Comparison of ENCODE assay signal across 20 cellular contexts in genomic region chr17:77212833-77213777, GRCh38.
DNase-seq lines count a peak whose midpoint lies in the region; ATAC-seq and TF ChIP-seq lines count a peak whose summit lies in the region.
"Had no signal": no experiment of that assay in that cellular context is flagged by ENCODE, and none has a peak within 500 bp of the region (broad histone marks: within the 10 kb centered on the region; RNA-seq: fewer than 3 reads in every experiment).

No MANE protein-coding gene starts in this region.

- intact Hi-C loops in tibial artery (cut with DNase I; ENCODE audit: low total_unique reads): no loop called here

- H3K27ac ChIP-seq in BLaER1 treated with 17β-estradiol and CSF1 and Interleukin-3, amounts not matched to agents 10 nM and 100 nM: peak overlapping the region; percentile 38 to 80 (median 73); a peak in 21 of 22 replicates
- H3K27ac ChIP-seq in tibial artery: no peak overlapping the region
- H3K27ac ChIP-seq: epithelial cell of prostate, neutrophil had no signal

- peaks cover 43 to 57% of the 10 kb centered on the region in 2 donors for H3K36me3 Mint-ChIP-seq in naive B cell

- H3K4me3 ChIP-seq in BLaER1 treated with 17β-estradiol and CSF1 and Interleukin-3, amounts not matched to agents 10 nM and 100 nM: peak overlapping the region in 1 of 10 experiments; percentile 10; a peak in 3 of 20 replicates
- H3K4me3 ChIP-seq in tibial artery: no peak overlapping the region
- H3K4me3 ChIP-seq: HAP-1 had no signal

- peak overlapping the region; percentile 80 to 94 (median 88) for H3K4me2 ChIP-seq in BLaER1 treated with 17β-estradiol and CSF1 and Interleukin-3, amounts not matched to agents 10 nM and 100 nM

- H3K9ac ChIP-seq in BLaER1 treated with 17β-estradiol and CSF1 and Interleukin-3, amounts not matched to agents 10 nM and 100 nM: peak overlapping the region; percentile 10 to 71 (median 61); a peak in 19 of 22 replicates

- H4K20me1 ChIP-seq in BLaER1 treated with 17β-estradiol and CSF1 and Interleukin-3, amounts not matched to agents 10 nM and 100 nM: peaks cover 8 to 95% (median 39%) of the 10 kb centered on the region in 11 experiments; a peak in 19 of 22 replicates

- POLR2A ChIA-PET in HEK293T (lab: Yijun Ruan, JAX): interaction anchor here (1.0 kb wide), 1 partner anchor 124 kb away, joined by 3 read pairs; no protein-coding TSS in a partner anchor

- CTCF ChIA-PET in HEK293T (lab: Yijun Ruan, JAX): interaction anchor here (0.6 kb wide), 1 partner anchor 124 kb away, joined by 3 read pairs; no protein-coding TSS in a partner anchor

- peaks cover 45 to 59% (median 49%) of the 10 kb centered on the region in 3 donors for H3K4me1 Mint-ChIP-seq in naive B cell

- peak; percentile 20 for ATAC-seq in HG03025 (IDR thresholded peaks at IDR 0.05; ENCODE audit: low FRiP score, unreplicated experiment)
- ATAC-seq in naive B cell (ENCODE audit: low read depth in 2 of 2): no peak

- peak overlapping the region in 4 of 6 donors; percentile 12 to 84 (median 56) for H3K27ac Mint-ChIP-seq in naive B cell
- H3K27ac Mint-ChIP-seq: activated CD4-positive, alpha-beta memory T cell treated with anti-CD3 and anti-CD28 coated beads for 36 hours; type B pancreatic cell had no signal

- no peak for TF ChIP-seq CTCF in tibial artery (IDR thresholded peaks at IDR 0.05)

- peak overlapping the region in 7 of 8 donors; percentile 74 to 89 (median 79) for H3K4me3 Mint-ChIP-seq in naive B cell
- H3K4me3 Mint-ChIP-seq: activated CD4-positive, alpha-beta memory T cell treated with anti-CD3 and anti-CD28 coated beads for 36 hours; type B pancreatic cell had no signal

- H3K9me3 ChIP-seq in BLaER1 treated with 17β-estradiol and CSF1 and Interleukin-3, amounts not matched to agents 10 nM and 100 nM (replicated peaks in 1 of 11): no peaks in the 10 kb centered on the region
- no peaks in the 10 kb centered on the region for H3K9me3 ChIP-seq in tibial artery
- H3K9me3 ChIP-seq: HAP-1 had no signal

- DNase-seq in cerebellar cortex (ENCODE audit: low spot score) (peak; percentile 52), naive B cell (no peak), NCI-H526 (lab: John Stamatoyannopoulos, UW) (no peak), HEK293T (ENCODE audit: extremely low spot score) (no peak), HK-2 (ENCODE audit: unreplicated experiment) (no peak), tibial artery (no peak)
- DNase-seq: ACHN; activated CD4-positive, alpha-beta memory T cell treated with anti-CD3 and anti-CD28 coated beads for 36 hours; activated naive CD4-positive, alpha-beta T cell treated with Interleukin-2 at 50 U/mL for 16 hours; DMS 273 treated with DMSO at 0.1 percent for 48 hours; IMR-90; NCI-H1417; NCI-H510A; T-helper 2 cell had no signal

- H3K27me3 ChIP-seq in BLaER1 treated with 17β-estradiol and CSF1 and Interleukin-3, amounts not matched to agents 10 nM and 100 nM: 0 out of 22 replicates have a peak, but pooled peaks cover 0 to 3% (median 0%) of the 10 kb centered on the region in 11 experiments
- H3K27me3 ChIP-seq in tibial artery: no peaks in the 10 kb centered on the region
- H3K27me3 ChIP-seq: neutrophil had no signal

- peaks cover 66 to 97% (median 83%) of the 10 kb centered on the region in 11 experiments for H3K36me3 ChIP-seq in BLaER1 treated with 17β-estradiol and CSF1 and Interleukin-3, amounts not matched to agents 10 nM and 100 nM
- peaks cover 81 to 93% (median 92%) of the 10 kb centered on the region in 3 donors for H3K36me3 ChIP-seq in tibial artery

- peaks cover 0 to 9% (median 0%) of the 10 kb centered on the region in 3 donors for H3K27me3 Mint-ChIP-seq in naive B cell
- H3K27me3 Mint-ChIP-seq: activated CD4-positive, alpha-beta memory T cell treated with anti-CD3 and anti-CD28 coated beads for 36 hours; type B pancreatic cell had no signal

- H3K9me3 Mint-ChIP-seq in naive B cell: peaks cover 0 to 1% (median 0%) of the 10 kb centered on the region in 7 donors
- H3K9me3 Mint-ChIP-seq: activated CD4-positive, alpha-beta memory T cell treated with anti-CD3 and anti-CD28 coated beads for 36 hours; type B pancreatic cell had no signal

- peaks cover 44 to 65% (median 51%) of the 10 kb centered on the region in 10 experiments for H3K4me1 ChIP-seq in BLaER1 treated with 17β-estradiol and CSF1 and Interleukin-3, amounts not matched to agents 10 nM and 100 nM
- no peaks in the 10 kb centered on the region for H3K4me1 ChIP-seq in tibial artery
- H3K4me1 ChIP-seq: HAP-1 had no signal

TF ChIP-seq in HEK293T, 16 proteins besides CTCF, POLR2A, EP300 and RAD21:
- TF ChIP-seq TARDBP (IDR thresholded peaks at IDR 0.05): no peak
- no peak for TF ChIP-seq FOXA1 (IDR thresholded peaks at IDR 0.05)
- no peak for TF ChIP-seq ELF4 (IDR thresholded peaks at IDR 0.05)
- TF ChIP-seq ARNT (IDR thresholded peaks at IDR 0.05): no peak
- TF ChIP-seq PKNOX1 (IDR thresholded peaks at IDR 0.05): no peak
- no peak for TF ChIP-seq ZNF384 (IDR thresholded peaks at IDR 0.05)
- TF ChIP-seq FOXM1 (IDR thresholded peaks at IDR 0.05; ENCODE audit: borderline replicate concordance): no peak
- no peak for TF ChIP-seq SP1 (IDR thresholded peaks at IDR 0.05)
- no peak for TF ChIP-seq FOXK2 (IDR thresholded peaks at IDR 0.05)
- TF ChIP-seq HDGF (IDR thresholded peaks at IDR 0.05; ENCODE audit: borderline replicate concordance): no peak
- TF ChIP-seq CTBP1 (IDR thresholded peaks at IDR 0.05; ENCODE audit: borderline replicate concordance): no peak
- TF ChIP-seq LEF1 (IDR thresholded peaks at IDR 0.05; ENCODE audit: borderline replicate concordance): no peak
- no peak for TF ChIP-seq L3MBTL2 (conservative IDR thresholded peaks at IDR 0.05)
- TF ChIP-seq BHLHE40 (IDR thresholded peaks at IDR 0.05; ENCODE audit: borderline replicate concordance): no peak
- no peak for TF ChIP-seq SUZ12 (IDR thresholded peaks at IDR 0.05)
- no peak for TF ChIP-seq NFRKB (IDR thresholded peaks at IDR 0.05)

Comparison
In these comparisons a context has a peak if more than half of its experiments do, and no peak if none do; other contexts are left out.
1. H3K27ac ChIP-seq: peak in BLaER1 treated with 17β-estradiol and CSF1 and Interleukin-3, amounts not matched to agents 10 nM and 100 nM (11 of 11); none in tibial artery (0 of 2).